In the genomic region with DNA sequence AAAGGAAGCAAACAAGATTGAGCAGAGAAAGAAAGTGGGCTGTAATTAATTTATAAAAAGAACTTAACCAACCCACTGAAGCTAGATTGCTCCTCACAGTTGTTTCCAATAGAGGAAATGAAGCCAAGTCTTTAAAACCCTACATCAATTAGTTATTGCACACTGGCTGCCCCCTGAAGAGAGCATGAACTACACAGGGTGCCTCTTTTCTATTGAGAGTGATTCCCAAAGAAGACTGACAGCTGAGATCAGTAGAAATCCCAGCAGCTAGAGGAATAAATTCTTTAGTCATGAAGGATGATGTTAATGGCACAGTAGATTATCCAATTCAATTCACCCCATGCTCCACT, we compare ENCODE assay signal across 9 cellular contexts. TPM values are rescaled to one million over a fixed set of nuclear protein-coding genes. Genes with fewer than 3 reads are reported as not detected.
DNase-seq lines count a peak whose midpoint lies in the region; ATAC-seq and TF ChIP-seq lines count a peak whose summit lies in the region.
"Had no signal": no experiment of that assay in that cellular context is flagged by ENCODE, and none has a peak within 500 bp of the region (broad histone marks: within the 10 kb centered on the region; RNA-seq: fewer than 3 reads in every experiment).

No MANE protein-coding gene starts in this region.

- DNase-seq in activated CD4-positive, alpha-beta T cell treated with anti-CD3 and anti-CD28 coated beads, Interleukin-2, amount 10 ng/mL, durations not matched to agents 24 days and 14 days, result no peak
- DNase-seq in activated CD4-positive, alpha-beta T cell treated with anti-CD3 and anti-CD28 coated beads, Interleukin-2, amount 50 U/mL, for 4 hours, result no peak
- DNase-seq in stimulated activated CD4-positive, alpha-beta T cell treated with anti-CD3 and anti-CD28 coated beads, Interleukin-12 subunit alpha, Interleukin-12 subunit beta, amount 100 ng/mL, for 4 hours, result no peak
- DNase-seq in HEK293T (ENCODE audit: extremely low spot score) (no peak), NCI-H510A treated with DMSO at 0.1 percent for 48 hours (lab: John Stamatoyannopoulos, UW) (no peak)

- H3K27me3 Mint-ChIP-seq in activated CD4-positive, alpha-beta T cell treated with anti-CD3 and anti-CD28 coated beads, Interleukin-2, amount 10 ng/mL, durations not matched to agents 24 days and 14 days, result no peaks in the 10 kb centered on the region

- ATAC-seq in GM21786 (IDR thresholded peaks at IDR 0.05; ENCODE audit: unreplicated experiment) (peak; percentile 28), HG03571 (IDR thresholded peaks at IDR 0.05; ENCODE audit: unreplicated experiment) (peak; percentile 41)

- intact Hi-C loops in activated CD4-positive, alpha-beta T cell treated with anti-CD3 and anti-CD28 coated beads, Interleukin-2, amount 10 ng/mL, durations not matched to agents 24 days and 14 days (cut with micrococcal nuclease), result loop anchor here (1.0 to 5.0 kb wide), 2 partner anchors 9 to 34 kb away; a partner anchor contains a TSS

- CTCF ChIA-PET in HEK293T (lab: Yijun Ruan, JAX), result no interaction called here

- H3K4me3 Mint-ChIP-seq in activated CD4-positive, alpha-beta T cell treated with anti-CD3 and anti-CD28 coated beads, Interleukin-2, amount 10 ng/mL, durations not matched to agents 24 days and 14 days, result peak overlapping the region; percentile 65
- H3K4me3 Mint-ChIP-seq: neural crest cell had no signal

- H3K4me1 Mint-ChIP-seq in activated CD4-positive, alpha-beta T cell treated with anti-CD3 and anti-CD28 coated beads, Interleukin-2, amount 10 ng/mL, durations not matched to agents 24 days and 14 days, result peaks cover 31% of the 10 kb centered on the region
- H3K4me1 Mint-ChIP-seq: neural crest cell had no signal

- H3K4me3 ChIP-seq in skin epidermis, result no peak overlapping the region

- H3K9me3 Mint-ChIP-seq in activated CD4-positive, alpha-beta T cell treated with anti-CD3 and anti-CD28 coated beads, Interleukin-2, amount 10 ng/mL, durations not matched to agents 24 days and 14 days, result peaks cover 4% of the 10 kb centered on the region
- H3K9me3 Mint-ChIP-seq: neural crest cell had no signal

- H3K27ac ChIP-seq in skin epidermis, result peak overlapping the region in 12 of 21 experiments; percentile 11 to 79 (median 50)

- peaks cover 13% of the 10 kb centered on the region for H3K36me3 Mint-ChIP-seq in activated CD4-positive, alpha-beta T cell treated with anti-CD3 and anti-CD28 coated beads, Interleukin-2, amount 10 ng/mL, durations not matched to agents 24 days and 14 days (ENCODE audit: low read depth)

- POLR2A ChIA-PET in HEK293T (lab: Yijun Ruan, JAX), result no interaction called here

- peak overlapping the region; percentile 92 for H3K27ac Mint-ChIP-seq in activated CD4-positive, alpha-beta T cell treated with anti-CD3 and anti-CD28 coated beads, Interleukin-2, amount 10 ng/mL, durations not matched to agents 24 days and 14 days

TF ChIP-seq in HEK293T, 16 proteins besides CTCF, POLR2A, EP300 and RAD21:
- no peak for TF ChIP-seq SUZ12 (IDR thresholded peaks at IDR 0.05)
- TF ChIP-seq FOXK2 (IDR thresholded peaks at IDR 0.05), result no peak
- TF ChIP-seq FOXM1 (IDR thresholded peaks at IDR 0.05; ENCODE audit: borderline replicate concordance), result no peak
- no peak for TF ChIP-seq BHLHE40 (IDR thresholded peaks at IDR 0.05; ENCODE audit: borderline replicate concordance)
- no peak for TF ChIP-seq SP1 (IDR thresholded peaks at IDR 0.05)

RNA-seq across cellular contexts. Expression of a gene that starts 8.6 kb away (rescaled TPM):
- 102 and 112 TPM in 2 replicates for total RNA-seq in activated CD4-positive, alpha-beta T cell treated with anti-CD3 and anti-CD28 coated beads, Interleukin-2, amount 10 ng/mL, durations not matched to agents 24 days and 14 days
